ENCODE assay signal across 8 cellular contexts in genomic region chr3:40317061-40317676, GRCh38. TPM values are rescaled to one million over a fixed set of nuclear protein-coding genes. Genes with fewer than 3 reads are reported as not detected.
A peak's percentile ranks its signal among the peaks of the same experiment; 100 is the strongest.
DNase-seq lines count a peak whose midpoint lies in the region; ATAC-seq, FAIRE-seq and TF ChIP-seq lines count a peak whose summit lies in the region.

No MANE protein-coding gene starts in this region.

- no peaks in the 10 kb centered on the region for H4K20me1 ChIP-seq in GM12878 (ENCODE audit: control insufficient read depth, insufficient read depth)

- CTCF ChIA-PET in GM12878 (lab: Yijun Ruan, JAX) = interaction anchor here (0.7 to 15.0 kb wide), 17 partner anchors 9 to 612 kb away, joined by 3 to 317 read pairs (median 4); partner anchors contain the start of gene EIF1B

- in situ Hi-C loops in GM12878 (cut with MboI) = loop anchor here (5.0 to 10.0 kb wide), 2 partner anchors 125 to 612 kb away; no protein-coding TSS in a partner anchor

- H3K79me2 ChIP-seq in GM12878 (ENCODE audit: control insufficient read depth, insufficient read depth, low read length) = no peaks in the 10 kb centered on the region

- no peak overlapping the region for H3K9ac ChIP-seq in GM12878 (ENCODE audit: control insufficient read depth, insufficient read depth, low read length)

- no TSS peak for BruUV-seq in GM12878 (replicated peaks; lab: Mats Ljungman, UMichigan)

- no peak overlapping the region for H3K4me3 ChIP-seq in GM12878

- H3K4me2 ChIP-seq in GM12878 (ENCODE audit: control insufficient read depth, insufficient read depth) = no peak overlapping the region

- peak; percentile 76 to 80 for ATAC-seq in activated CD4-positive, CD25-positive, alpha-beta regulatory T cell treated with anti-CD3 and anti-CD28 coated beads, Interleukin-2, amount 50 U/mL, for 24 hours
- ATAC-seq in GM21528 (IDR thresholded peaks at IDR 0.05; ENCODE audit: low FRiP score, unreplicated experiment) (peak; percentile 71), GM12878 (peak; percentile 90)

- TF ChIP-seq EP300 in GM12878 (IDR thresholded peaks at IDR 0.05; ENCODE audit: borderline replicate concordance in 1 of 2, control insufficient read depth in 1 of 2, low read depth in 2 of 2, low read length in 2 of 2) = no peak

- no peaks in the 10 kb centered on the region for H3K9me3 ChIP-seq in GM12878 (replicated peaks; ENCODE audit: control insufficient read depth, insufficient read depth, low read length)

- SMC1A ChIA-PET in GM12878 (lab: Charles Lee; ENCODE audit: uncharacterized antibody, unreplicated experiment) = interaction anchor here (0.6 to 4.4 kb wide), 14 partner anchors 9 to 1563 kb away, joined by 3 to 52 read pairs (median 4); no protein-coding TSS in a partner anchor

- H2AFZ ChIP-seq in GM12878 (ENCODE audit: control insufficient read depth, low read depth, low read length) = no peak overlapping the region

- intact Hi-C loops in GM12878 (cut with micrococcal nuclease; ENCODE audit: unreplicated experiment) = loop anchor here (1.0 to 5.0 kb wide), 2 partner anchors 125 to 610 kb away; no protein-coding TSS in a partner anchor

- no peak for TF ChIP-seq POLR2A in GM12878 (IDR thresholded peaks at IDR 0.05; ENCODE audit: low read depth, low read length)

- 22% methylated on average over 5 of the region's 5 CpGs for WGBS in GM12878 (ENCODE audit: insufficient coverage, insufficient replicate concordance, low lambda C conversion rate, missing lambda C conversion rate)

- RAD21 ChIA-PET in GM12878 (lab: Charles Lee; ENCODE audit: unreplicated experiment) = interaction anchor here (0.8 to 7.1 kb wide), 3 partner anchors 113 to 1683 kb away, joined by 3 to 65 read pairs (median 3); no protein-coding TSS in a partner anchor

- no peak overlapping the region for H3K27ac ChIP-seq in GM12878 (ENCODE audit: control insufficient read depth, insufficient read depth)

- no peaks in the 10 kb centered on the region for H3K27me3 ChIP-seq in GM12878 (replicated peaks in 1 of 2; ENCODE audit: control insufficient read depth in 2 of 2, insufficient read depth in 2 of 2, low read length in 1 of 2)

- POLR2A ChIA-PET in GM12878 (lab: Charles Lee) = no interaction called here

- TF ChIP-seq RAD21 in GM12878 (IDR thresholded peaks at IDR 0.05; ENCODE audit: insufficient read depth, low read depth, low read length) = peak; percentile 83

- peaks cover 0 to 13% of the 10 kb centered on the region in 2 experiments; a peak in 2 of 4 replicates for H3K36me3 ChIP-seq in GM12878 (ENCODE audit: control insufficient read depth in 2 of 2, insufficient read depth in 2 of 2, low read length in 1 of 2)

- DNase-seq in activated CD4-positive, CD25-positive, alpha-beta regulatory T cell treated with anti-CD3 and anti-CD28 coated beads, Interleukin-2, amount 50 U/mL, for 72 hours = no peak
- peak; percentile 62 for DNase-seq in KG1 (lab: John Stamatoyannopoulos, UW)
- peak; percentile 65 for DNase-seq in RPMI7951 (ENCODE audit: low read depth)
- DNase-seq in GM12878 (ENCODE audit: low read depth, low spot score) = no peak
- peak; percentile 7 to 8 for DNase-seq in stimulated activated CD8-positive, alpha-beta memory T cell treated with anti-CD3 and anti-CD28 coated beads, Interleukin-4, amount 100 ng/mL, for 4 hours (ENCODE audit: low read depth in 2 of 2, low spot score in 1 of 2)

- H3K4me1 ChIP-seq in GM12878 (ENCODE audit: control insufficient read depth, insufficient read depth, low read length) = no peaks in the 10 kb centered on the region

- FAIRE-seq in GM12878 (lab: Jason Lieb, UNC) (peak; percentile 94), islet of Langerhans (lab: Jason Lieb, UNC) (peak; percentile 93)

- peak; percentile 73 to 79 (median 77) for TF ChIP-seq CTCF in GM12878 (IDR thresholded peaks at IDR 0.05 in 2 of 3, conservative IDR thresholded peaks at IDR 0.05 in 1 of 3; ENCODE audit: control insufficient read depth in 2 of 3, extremely low read depth in 1 of 3, insufficient read depth in 1 of 3, low read depth in 3 of 3, low read length in 3 of 3)

TF ChIP-seq in GM12878, 131 proteins besides CTCF, POLR2A, EP300 and RAD21 (continues in another document):
- TF ChIP-seq RB1 (IDR thresholded peaks at IDR 0.05; ENCODE audit: borderline replicate concordance) (peak; percentile 36; the same call in 1 of the 2 replicates), SMC3 (IDR thresholded peaks at IDR 0.05; ENCODE audit: borderline replicate concordance, low read length) (peak; percentile 76), FOXM1 (IDR thresholded peaks at IDR 0.05; ENCODE audit: low read depth, low read length) (no peak), CBFB (IDR thresholded peaks at IDR 0.05; ENCODE audit: low read depth) (no peak), SUPT20H (IDR thresholded peaks at IDR 0.05; ENCODE audit: borderline replicate concordance, control insufficient read depth, low read depth, low read length) (no peak), MEF2B (IDR thresholded peaks at IDR 0.05; ENCODE audit: partially characterized antibody, poor library complexity, severe bottlenecking) (no peak), KAT2A (conservative IDR thresholded peaks at IDR 0.05; ENCODE audit: control insufficient read depth, low read depth, low read length) (no peak), CHD4 (IDR thresholded peaks at IDR 0.05) (no peak), ZBTB33 (IDR thresholded peaks at IDR 0.05) (no peak), BACH1 (IDR thresholded peaks at IDR 0.05; ENCODE audit: borderline replicate concordance) (no peak), IRF3 (IDR thresholded peaks at IDR 0.05) (no peak), ZNF622 (IDR thresholded peaks at IDR 0.05) (no peak)
- TF ChIP-seq, protein P1, sequence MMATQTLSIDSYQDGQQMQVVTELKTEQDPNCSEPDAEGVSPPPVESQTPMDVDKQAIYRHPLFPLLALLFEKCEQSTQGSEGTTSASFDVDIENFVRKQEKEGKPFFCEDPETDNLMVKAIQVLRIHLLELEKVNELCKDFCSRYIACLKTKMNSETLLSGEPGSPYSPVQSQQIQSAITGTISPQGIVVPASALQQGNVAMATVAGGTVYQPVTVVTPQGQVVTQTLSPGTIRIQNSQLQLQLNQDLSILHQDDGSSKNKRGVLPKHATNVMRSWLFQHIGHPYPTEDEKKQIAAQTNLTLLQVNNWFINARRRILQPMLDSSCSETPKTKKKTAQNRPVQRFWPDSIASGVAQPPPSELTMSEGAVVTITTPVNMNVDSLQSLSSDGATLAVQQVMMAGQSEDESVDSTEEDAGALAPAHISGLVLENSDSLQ (IDR thresholded peaks at IDR 0.05) = peak; percentile 31; the same call in 1 of the 2 replicates
- TF ChIP-seq, protein P2, sequence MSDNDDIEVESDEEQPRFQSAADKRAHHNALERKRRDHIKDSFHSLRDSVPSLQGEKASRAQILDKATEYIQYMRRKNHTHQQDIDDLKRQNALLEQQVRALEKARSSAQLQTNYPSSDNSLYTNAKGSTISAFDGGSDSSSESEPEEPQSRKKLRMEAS (IDR thresholded peaks at IDR 0.05; ENCODE audit: low read depth, low read length) = no peak

RNA-seq across cellular contexts. Expression of gene EIF1B, which starts 7.7 kb away (rescaled TPM):
- 30.6 and 42.2 TPM in 2 replicates for total RNA-seq in RPMI7951 (2014; rRNA removed; shearing (Covaris generic))
- total RNA-seq in GM12878 (2013; cell fraction: nucleolus; rRNA removed) = 20.5 and 22.9 TPM in 2 replicates
- total RNA-seq in GM12878 (2014; rRNA removed) (15.4 and 18.4 TPM in 2 replicates), GM12878 (2014; rRNA removed; fragmentation: Illumina TruSeq; extraction: Trizol) (35.7 and 36.2 TPM in 2 replicates), GM12878 (2021) (35.7 and 38.9 TPM in 2 replicates)
- polyA plus RNA-seq in GM12878 (2011; ENCODE audit: low read depth) = 46.4 TPM
- polyA plus RNA-seq in GM12878 (2011; rRNA removed) (28.8 and 34.8 TPM in 2 replicates), GM12878 (2014; fragmentation: Illumina TruSeq; extraction: Trizol) (50.0 and 50.2 TPM in 2 replicates), GM12878 (2014; fragmentation: Nextera tagmentation; extraction: Ambion mirVana) (10 to 100 TPM; 69.3 to 75.6 TPM), GM12878 (2014; rRNA removed) (31.4 and 32.4 TPM in 2 replicates), GM12878 (2016; fragmentation: Nextera tagmentation; extraction: Ambion mirVana) (10 to 100 TPM; 69.4 to 72.5 TPM)
- polyA plus RNA-seq in GM12878 (2011; cell fraction: cytosol; rRNA removed) = 11.1 and 12.5 TPM in 2 replicates
- 17.4 and 18.8 TPM in 2 replicates for polyA plus RNA-seq in GM12878 (2011; cell fraction: nucleus; rRNA removed)
- polyA plus RNA-seq in GM12878 (2012) = 61.0 and 62.8 TPM in 2 replicates
- 3.5 and 3.7 TPM in 2 replicates for polyA minus RNA-seq in GM12878 (2011; rRNA and poly(A)+ RNA removed)
- polyA minus RNA-seq in GM12878 (2011; cell fraction: cytosol; rRNA and poly(A)+ RNA removed) = 4.1 and 11.2 TPM in 2 replicates
- 7.0 and 8.0 TPM in 2 replicates for polyA minus RNA-seq in GM12878 (2011; cell fraction: nucleus; rRNA and poly(A)+ RNA removed)

Comparison
In these comparisons a context has a peak if more than half of its experiments do, and no peak if none do; other contexts are left out.
1. DNase-seq: peak in KG1 (single experiment), RPMI7951 (single experiment) and stimulated activated CD8-positive, alpha-beta memory T cell treated with anti-CD3 and anti-CD28 coated beads, Interleukin-4, amount 100 ng/mL, for 4 hours (2 of 2); none in activated CD4-positive, CD25-positive, alpha-beta regulatory T cell treated with anti-CD3 and anti-CD28 coated beads, Interleukin-2, amount 50 U/mL, for 72 hours (single experiment) and GM12878 (single experiment).
2. Peak in every context shown above with its lines, with median percentiles within 50 percentile points of each other: ATAC-seq.